ENCODE assay signal across 1 cellular context in genomic region chr1:30708361-30708728, GRCh38.
TF ChIP-seq lines count a peak whose summit lies in the region.

No MANE protein-coding gene starts in this region.

TF ChIP-seq in HepG2, 621 proteins besides CTCF, POLR2A, EP300 and RAD21:
- TF ChIP-seq PAF1 (CRISPR knock-in tag; IDR thresholded peaks at IDR 0.05), result no peak
- TF ChIP-seq E2F1 (CRISPR knock-in tag; IDR thresholded peaks at IDR 0.05), result no peak
- no peak for TF ChIP-seq ZKSCAN8 (CRISPR knock-in tag; IDR thresholded peaks at IDR 0.05; ENCODE audit: borderline replicate concordance)
- TF ChIP-seq ZNF484 (CRISPR knock-in tag; IDR thresholded peaks at IDR 0.05; ENCODE audit: borderline replicate concordance, low read depth), result no peak
- TF ChIP-seq PTBP1 (IDR thresholded peaks at IDR 0.05; ENCODE audit: low read depth, low read length, poor library complexity, severe bottlenecking), result no peak
- no peak for TF ChIP-seq SALL1 (CRISPR knock-in tag; IDR thresholded peaks at IDR 0.05)
- no peak for TF ChIP-seq ZNF260 (CRISPR knock-in tag; IDR thresholded peaks at IDR 0.05; ENCODE audit: borderline replicate concordance, low read depth)
- no peak for TF ChIP-seq ZNF878 (CRISPR knock-in tag; IDR thresholded peaks at IDR 0.05)
- TF ChIP-seq HINFP (CRISPR knock-in tag; IDR thresholded peaks at IDR 0.05; ENCODE audit: low read depth), result no peak
- TF ChIP-seq ATF7-NPFF (CRISPR knock-in tag; IDR thresholded peaks at IDR 0.05; ENCODE audit: low read depth), result no peak
- TF ChIP-seq ZSCAN22 (CRISPR knock-in tag; IDR thresholded peaks at IDR 0.05), result no peak
- TF ChIP-seq ZNF687 (CRISPR knock-in tag; IDR thresholded peaks at IDR 0.05), result no peak
- TF ChIP-seq MAFK (conservative IDR thresholded peaks at IDR 0.05 in 1 of 2, IDR thresholded peaks at IDR 0.05 in 1 of 2; ENCODE audit: low read length in 2 of 2), result peak; percentile 23 to 36; a peak in 2 of 4 replicates
- TF ChIP-seq GRHL1 (CRISPR knock-in tag; conservative IDR thresholded peaks at IDR 0.05), result no peak
- TF ChIP-seq ZGPAT (CRISPR knock-in tag; IDR thresholded peaks at IDR 0.05), result no peak
- peak; percentile 76 for TF ChIP-seq ZNF629 (CRISPR knock-in tag; conservative IDR thresholded peaks at IDR 0.05)
- TF ChIP-seq GLMP (CRISPR knock-in tag; IDR thresholded peaks at IDR 0.05; ENCODE audit: borderline replicate concordance), result no peak
